22 cellular contexts compared by ENCODE assay signal in genomic region chr6:158416841-158417759, GRCh38.
A peak's percentile ranks its signal among the peaks of the same experiment; 100 is the strongest.
DNase-seq lines count a peak whose midpoint lies in the region; ATAC-seq and TF ChIP-seq lines count a peak whose summit lies in the region.
"Had no signal": no experiment of that assay in that cellular context is flagged by ENCODE, and none has a peak within 500 bp of the region (broad histone marks: within the 10 kb centered on the region; RNA-seq: fewer than 3 reads in every experiment).

No MANE protein-coding gene starts in this region.

- no peak overlapping the region for H3K4me3 ChIP-seq in RWPE2 (ENCODE audit: severe bottlenecking)
- H3K4me3 ChIP-seq in dorsolateral prefrontal cortex = no peak overlapping the region
- H3K4me3 ChIP-seq: right atrium auricular region, upper lobe of right lung had no signal

- H3K36me3 Mint-ChIP-seq in Calu3 (ENCODE audit: insufficient read depth, unreplicated experiment) (peaks cover 6% of the 10 kb centered on the region), nephron (ENCODE audit: low read depth) (peaks cover 74% of the 10 kb centered on the region)

- BruUV-seq in Calu3 (replicated peaks; lab: Mats Ljungman, UMichigan) = no TSS peak

- H3K9me3 Mint-ChIP-seq in Calu3 (ENCODE audit: low read depth, unreplicated experiment) = peaks cover 2% of the 10 kb centered on the region
- peaks cover 19% of the 10 kb centered on the region for H3K9me3 Mint-ChIP-seq in nephron
- H3K9me3 Mint-ChIP-seq: CD8-positive, alpha-beta T cell had no signal

- H3K4me3 Mint-ChIP-seq in Calu3 (ENCODE audit: low read depth, unreplicated experiment) (no peak overlapping the region), nephron (no peak overlapping the region)
- H3K4me3 Mint-ChIP-seq: CD8-positive, alpha-beta T cell; T-helper 2 cell treated with Interferon-gamma antibody and Interleukin-4, amounts not matched to agents 5 μg/mL and 100 μg/mL, for 36 hours had no signal

- peak; percentile 16; the same call in 2 of the 3 replicates for ATAC-seq in RWPE2 (ENCODE audit: low read depth)
- no peak for ATAC-seq in GM19035 (IDR thresholded peaks at IDR 0.05; ENCODE audit: unreplicated experiment)
- ATAC-seq: CD8-positive, alpha-beta T cell; stimulated activated naive CD8-positive, alpha-beta T cell treated with anti-CD3 and anti-CD28 coated beads, Interleukin-15, Interleukin-2, amounts not matched to agents 100 U/mL and 50 U/mL, for 24 hours; upper lobe of right lung had no signal

- H3K4me1 Mint-ChIP-seq in Calu3 (ENCODE audit: low read depth, unreplicated experiment) (peaks cover 39% of the 10 kb centered on the region), nephron (peaks cover 4% of the 10 kb centered on the region)

- peak overlapping the region; percentile 95 for H3K27ac ChIP-seq in RWPE2 (ENCODE audit: poor library complexity, severe bottlenecking)
- H3K27ac ChIP-seq in dorsolateral prefrontal cortex = peak overlapping the region; percentile 29 to 98 (median 91)
- H3K27ac ChIP-seq: right atrium auricular region, upper lobe of right lung had no signal

- TF ChIP-seq CTCF in Calu3 (IDR thresholded peaks at IDR 0.05; ENCODE audit: unreplicated experiment) (no peak), RWPE2 (IDR thresholded peaks at IDR 0.05; ENCODE audit: poor library complexity, severe bottlenecking) (no peak), dorsolateral prefrontal cortex (IDR thresholded peaks at IDR 0.05 in 54 of 56, conservative IDR thresholded peaks at IDR 0.05 in 2 of 56; ENCODE audit: low read depth in 1 of 56, partially characterized antibody in 56 of 56) (no peak), nephron (IDR thresholded peaks at IDR 0.05; ENCODE audit: unreplicated experiment in 3 of 3) (no peak)

- CTCF ChIA-PET in Calu3 (lab: Charles Lee) = interaction anchor here (0.6 to 1.4 kb wide), 5 partner anchors 15 to 198 kb away, joined by 3 to 7 read pairs (median 3); no protein-coding TSS in a partner anchor

- H3K27me3 Mint-ChIP-seq in Calu3 (ENCODE audit: unreplicated experiment) (no peaks in the 10 kb centered on the region), nephron (ENCODE audit: low read depth) (no peaks in the 10 kb centered on the region)

- peaks cover 29% of the 10 kb centered on the region for H3K36me3 ChIP-seq in RWPE2 (ENCODE audit: low read depth)
- H3K36me3 ChIP-seq: upper lobe of right lung had no signal

- H3K4me1 ChIP-seq in RWPE2 (ENCODE audit: insufficient read depth, poor library complexity, severe bottlenecking) = peaks cover 23% of the 10 kb centered on the region
- H3K4me1 ChIP-seq: right atrium auricular region had no signal

- H3K9me3 ChIP-seq in RWPE2 (ENCODE audit: severe bottlenecking) = peaks cover 4% of the 10 kb centered on the region
- H3K9me3 ChIP-seq: right atrium auricular region, upper lobe of right lung had no signal

- intact Hi-C loops in Calu3 (cut with micrococcal nuclease; ENCODE audit: unreplicated experiment) (no loop called here), dorsolateral prefrontal cortex (cut with DNase I) (loop anchor here in 1 of 2 donors (10.0 kb wide), 1 partner anchor 132 kb away; no protein-coding TSS in a partner anchor)

- H3K27ac Mint-ChIP-seq in Calu3 (ENCODE audit: unreplicated experiment) (peak overlapping the region; percentile 79), nephron (peak overlapping the region; percentile 15 to 61 (median 47))
- H3K27ac Mint-ChIP-seq: CD8-positive, alpha-beta T cell; T-helper 2 cell treated with Interferon-gamma antibody and Interleukin-4, amounts not matched to agents 5 μg/mL and 100 μg/mL, for 36 hours had no signal

- H3K27me3 ChIP-seq in RWPE2 (ENCODE audit: insufficient read depth, poor library complexity, severe bottlenecking) (no peaks in the 10 kb centered on the region), dorsolateral prefrontal cortex (no peaks in the 10 kb centered on the region)
- H3K27me3 ChIP-seq: right atrium auricular region, upper lobe of right lung had no signal

- DNase-seq in Calu3 = no peak
- DNase-seq in RWPE2 (ENCODE audit: low spot score) = no peak
- no peak for DNase-seq in dorsolateral prefrontal cortex
- no peak for DNase-seq in HT-29 (ENCODE audit: low spot score)
- no peak for DNase-seq in activated CD4-positive, alpha-beta T cell treated with anti-CD3 and anti-CD28 coated beads, Interleukin-2, amount 50 U/mL, for 1 hour
- no peak for DNase-seq in epidermal melanocyte (ENCODE audit: insufficient read length, low spot score)
- DNase-seq: ACHN; activated CD4-positive, alpha-beta T cell treated with anti-CD3 and anti-CD28 coated beads for 4 hours; activated CD8-positive, alpha-beta memory T cell treated with anti-CD3 and anti-CD28 coated beads, Interleukin-2, amount 50 U/mL, for 4 hours; activated gamma-delta T cell treated with Interleukin-2 at 50 U/mL for 16 hours; CD8-positive, alpha-beta T cell; kidney; MV-4-11; NCI-H2029 treated with DMSO at 0.1 percent for 48 hours; NCI-H510A; SIG-M5; stimulated activated naive CD8-positive, alpha-beta T cell treated with anti-CD3 and anti-CD28 coated beads, Interleukin-15, Interleukin-2, amounts not matched to agents 100 U/mL and 50 U/mL, for 24 hours; upper lobe of right lung had no signal
